In the genomic region with DNA sequence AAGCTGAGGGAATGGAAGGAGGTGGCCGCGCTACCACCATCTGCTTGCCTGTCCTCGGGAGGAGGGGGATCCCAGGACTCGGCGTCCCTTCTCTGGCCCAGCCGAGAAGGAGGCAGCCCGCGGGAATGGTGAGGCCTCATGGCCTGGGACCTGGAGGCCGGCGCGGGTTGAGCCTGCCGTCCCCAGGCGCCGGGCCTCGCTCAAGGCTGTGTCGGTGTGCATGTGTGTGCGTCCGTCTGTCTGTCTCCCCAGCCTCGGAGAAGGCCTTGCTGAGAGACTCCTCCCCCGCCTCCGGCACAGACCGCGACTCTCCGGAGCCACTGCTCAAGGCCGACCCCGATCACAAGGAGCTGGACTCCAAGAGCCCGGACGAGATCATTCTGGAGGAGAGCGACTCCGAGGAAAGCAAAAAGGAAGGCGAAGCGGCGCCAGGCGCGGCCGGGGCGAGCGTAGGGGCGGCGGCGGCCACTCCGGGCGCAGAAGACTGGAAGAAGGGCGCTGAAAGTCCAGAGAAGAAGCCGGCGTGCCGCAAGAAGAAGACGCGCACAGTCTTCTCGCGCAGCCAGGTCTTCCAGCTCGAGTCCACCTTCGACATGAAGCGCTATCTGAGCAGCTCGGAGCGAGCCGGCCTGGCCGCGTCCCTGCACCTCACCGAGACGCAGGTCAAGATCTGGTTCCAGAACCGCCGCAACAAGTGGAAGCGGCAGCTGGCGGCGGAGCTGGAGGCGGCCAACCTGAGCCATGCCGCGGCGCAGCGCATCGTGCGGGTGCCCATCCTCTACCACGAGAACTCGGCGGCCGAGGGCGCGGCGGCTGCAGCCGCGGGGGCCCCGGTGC, we compare ENCODE assay signal across 8 cellular contexts. TPM values are rescaled to one million over a fixed set of nuclear protein-coding genes. Genes with fewer than 3 reads are reported as not detected.
DNase-seq lines count a peak whose midpoint lies in the region; ATAC-seq and TF ChIP-seq lines count a peak whose summit lies in the region.

No MANE protein-coding gene starts in this region.

- H3K9me3 ChIP-seq in CD4-positive, alpha-beta memory T cell (ENCODE audit: control insufficient read depth in 1 of 2, low read length in 2 of 2), result no peaks in the 10 kb centered on the region
- H3K9me3 ChIP-seq in HEK293 (ENCODE audit: control insufficient read depth, insufficient read depth, low read depth, low read length) (no peaks in the 10 kb centered on the region), adipocyte (ENCODE audit: control insufficient read depth, low read length) (no peaks in the 10 kb centered on the region)
- no peaks in the 10 kb centered on the region for H3K9me3 ChIP-seq in naive thymus-derived CD4-positive, alpha-beta T cell (ENCODE audit: control insufficient read depth in 2 of 3, low read length in 3 of 3)

- peaks cover 71% of the 10 kb centered on the region for H3K27me3 ChIP-seq in CD4-positive, alpha-beta memory T cell (ENCODE audit: insufficient read depth, low read length)
- peaks cover 81% of the 10 kb centered on the region for H3K27me3 ChIP-seq in adipocyte (replicated peaks; ENCODE audit: control insufficient read depth, insufficient read depth, low read length)
- H3K27me3 ChIP-seq in naive thymus-derived CD4-positive, alpha-beta T cell (ENCODE audit: control insufficient read depth in 2 of 2, insufficient read depth in 2 of 2, low read length in 2 of 2), result peaks cover 41 to 60% of the 10 kb centered on the region in 2 donors

- H3K27ac Mint-ChIP-seq in CD4-positive, alpha-beta memory T cell, result peak overlapping the region in 3 of 7 donors; percentile 37 to 88 (median 77)
- peak overlapping the region in 2 of 9 donors; percentile 69 to 92 for H3K27ac Mint-ChIP-seq in naive thymus-derived CD4-positive, alpha-beta T cell

- H3K4me3 Mint-ChIP-seq in CD4-positive, alpha-beta memory T cell, result peak overlapping the region; percentile 72 to 92 (median 85)
- peak overlapping the region; percentile 73 to 90 (median 83) for H3K4me3 Mint-ChIP-seq in naive thymus-derived CD4-positive, alpha-beta T cell

- H3K9me3 Mint-ChIP-seq in CD4-positive, alpha-beta memory T cell, result peaks cover 0 to 14% (median 0%) of the 10 kb centered on the region in 8 donors
- peaks cover 0 to 3% (median 0%) of the 10 kb centered on the region in 11 donors for H3K9me3 Mint-ChIP-seq in naive thymus-derived CD4-positive, alpha-beta T cell

- peaks cover 27 to 81% (median 50%) of the 10 kb centered on the region in 4 donors for H3K4me1 Mint-ChIP-seq in CD4-positive, alpha-beta memory T cell
- peaks cover 15 to 68% (median 54%) of the 10 kb centered on the region in 7 donors for H3K4me1 Mint-ChIP-seq in naive thymus-derived CD4-positive, alpha-beta T cell

- peak in 3 of 5 donors; percentile 33 to 38 (median 36) for DNase-seq in CD4-positive, alpha-beta memory T cell
- DNase-seq in adipocyte (ENCODE audit: low read depth) (peak; percentile 35), NCI-H1694 treated with DMSO at 0.1 percent for 48 hours (lab: John Stamatoyannopoulos, UW) (no peak)
- peak in 3 of 9 donors; percentile 16 to 43 (median 34) for DNase-seq in naive thymus-derived CD4-positive, alpha-beta T cell

- POLR2A ChIA-PET in CD4-positive, alpha-beta memory T cell (lab: Charles Lee; ENCODE audit: partially characterized antibody), result no interaction called here
- POLR2A ChIA-PET in HEK293 (lab: Yijun Ruan, JAX), result no interaction called here
- POLR2A ChIA-PET in naive thymus-derived CD4-positive, alpha-beta T cell (lab: Charles Lee), result no interaction called here

- ATAC-seq in naive thymus-derived CD4-positive, alpha-beta T cell, result no peak
- ATAC-seq in GM21447 (IDR thresholded peaks at IDR 0.05; ENCODE audit: unreplicated experiment) (no peak), HG03135 (IDR thresholded peaks at IDR 0.05; ENCODE audit: unreplicated experiment) (no peak), HG03432 (IDR thresholded peaks at IDR 0.05; ENCODE audit: unreplicated experiment) (no peak)

- peaks cover 0 to 3% of the 10 kb centered on the region in 2 donors for H3K36me3 Mint-ChIP-seq in CD4-positive, alpha-beta memory T cell
- H3K36me3 Mint-ChIP-seq in naive thymus-derived CD4-positive, alpha-beta T cell, result peaks cover 0 to 4% (median 0%) of the 10 kb centered on the region in 5 donors

- TF ChIP-seq CTCF in HEK293 (tag by site-specific recombination; IDR thresholded peaks at IDR 0.05), result no peak

- H3K4me3 ChIP-seq in CD4-positive, alpha-beta memory T cell (ENCODE audit: low read length in 2 of 2), result peak overlapping the region in 1 of 2 donors; percentile 45
- H3K4me3 ChIP-seq in HEK293 (ENCODE audit: low read depth, low read length) (peak overlapping the region; percentile 51), adipocyte (ENCODE audit: low read length) (peak overlapping the region; percentile 23)
- H3K4me3 ChIP-seq in naive thymus-derived CD4-positive, alpha-beta T cell (ENCODE audit: low read length), result no peak overlapping the region

- no peaks in the 10 kb centered on the region for H3K36me3 ChIP-seq in CD4-positive, alpha-beta memory T cell (ENCODE audit: insufficient read depth, low read length)
- no peaks in the 10 kb centered on the region for H3K36me3 ChIP-seq in HEK293 (ENCODE audit: control insufficient read depth in 2 of 2, insufficient read depth in 1 of 2, low read length in 2 of 2)
- no peaks in the 10 kb centered on the region for H3K36me3 ChIP-seq in adipocyte (ENCODE audit: control insufficient read depth, insufficient read depth, low read length, severe bottlenecking)
- H3K36me3 ChIP-seq in naive thymus-derived CD4-positive, alpha-beta T cell (ENCODE audit: control insufficient read depth in 2 of 3, insufficient read depth in 3 of 3, low read length in 3 of 3), result no peaks in the 10 kb centered on the region

- H3K27ac ChIP-seq in CD4-positive, alpha-beta memory T cell (ENCODE audit: low read depth, low read length), result no peak overlapping the region
- H3K27ac ChIP-seq in HEK293 (ENCODE audit: extremely low read depth, low read depth, low read length), result no peak overlapping the region
- peak overlapping the region; percentile 8 for H3K27ac ChIP-seq in naive thymus-derived CD4-positive, alpha-beta T cell (ENCODE audit: low read depth, low read length)

- intact Hi-C loops in CD4-positive, alpha-beta memory T cell (cut with micrococcal nuclease), result loop anchor here (2.0 to 10.0 kb wide), 2 partner anchors 18 to 572 kb away; a partner anchor contains a TSS
- intact Hi-C loops in naive thymus-derived CD4-positive, alpha-beta T cell (cut with micrococcal nuclease), result loop anchor here in 1 of 2 donors (1.0 to 10.0 kb wide), 2 partner anchors 11 to 138 kb away; a partner anchor contains a TSS

- no peak overlapping the region for H3K9ac ChIP-seq in adipocyte (ENCODE audit: low read length)

- CTCF ChIA-PET in CD4-positive, alpha-beta memory T cell (lab: Charles Lee; ENCODE audit: partially characterized antibody), result no interaction called here
- CTCF ChIA-PET in HEK293 (lab: Yijun Ruan, JAX), result interaction anchor here (0.6 kb wide), 1 partner anchor 157 kb away, joined by 3 read pairs; no protein-coding TSS in a partner anchor
- CTCF ChIA-PET in naive thymus-derived CD4-positive, alpha-beta T cell (lab: Charles Lee), result no interaction called here

- peaks cover 62 to 71% of the 10 kb centered on the region in 2 donors for H3K27me3 Mint-ChIP-seq in CD4-positive, alpha-beta memory T cell
- peaks cover 75 to 85% (median 75%) of the 10 kb centered on the region in 5 donors for H3K27me3 Mint-ChIP-seq in naive thymus-derived CD4-positive, alpha-beta T cell

- peaks cover 70% of the 10 kb centered on the region for H3K4me1 ChIP-seq in CD4-positive, alpha-beta memory T cell (ENCODE audit: insufficient read depth, low read length)
- H3K4me1 ChIP-seq in HEK293 (ENCODE audit: control insufficient read depth, insufficient read depth, low read length), result no peaks in the 10 kb centered on the region
- peaks cover 10% of the 10 kb centered on the region for H3K4me1 ChIP-seq in adipocyte (ENCODE audit: control insufficient read depth, insufficient read depth, low read length)
- peaks cover 23 to 54% of the 10 kb centered on the region in 2 donors for H3K4me1 ChIP-seq in naive thymus-derived CD4-positive, alpha-beta T cell (ENCODE audit: control insufficient read depth in 2 of 2, insufficient read depth in 2 of 2, low read length in 2 of 2)

TF ChIP-seq in HEK293, 187 proteins besides CTCF, POLR2A, EP300 and RAD21:
- TF ChIP-seq ZNF621 (tag by site-specific recombination; IDR thresholded peaks at IDR 0.05) (no peak), ZNF202 (tag by site-specific recombination; IDR thresholded peaks at IDR 0.05; ENCODE audit: borderline replicate concordance) (0 out of 2 replicates have a peak, but pooled peaks have one; percentile 9)
TF ChIP-seq in HEK293: peak in this region for 1.

RNA-seq across cellular contexts. Expression of a gene that starts 1.3 kb away (rescaled TPM):
- not detected for total RNA-seq in CD4-positive, alpha-beta memory T cell
- not detected for polyA plus RNA-seq in CD4-positive, alpha-beta memory T cell
- total RNA-seq in naive thymus-derived CD4-positive, alpha-beta T cell, result not detected
- not detected for polyA plus RNA-seq in naive thymus-derived CD4-positive, alpha-beta T cell

RNA-seq across cellular contexts. Expression of a gene that starts 10.9 kb away (rescaled TPM):
- not detected for total RNA-seq in CD4-positive, alpha-beta memory T cell
- not detected for polyA plus RNA-seq in CD4-positive, alpha-beta memory T cell
- total RNA-seq in naive thymus-derived CD4-positive, alpha-beta T cell, result not detected
- polyA plus RNA-seq in naive thymus-derived CD4-positive, alpha-beta T cell, result under 1 TPM; 0.14 to 0.24 TPM

RNA-seq across cellular contexts. Expression of a gene that starts 17.2 kb away (rescaled TPM):
- 100 to 1,000 TPM; 162 to 169 TPM for total RNA-seq in CD4-positive, alpha-beta memory T cell
- polyA plus RNA-seq in CD4-positive, alpha-beta memory T cell, result 100 to 1,000 TPM; 226 to 371 TPM
- total RNA-seq in naive thymus-derived CD4-positive, alpha-beta T cell, result 100 to 1,000 TPM in 3 of 5 experiments, 10 to 100 TPM in 2; 91.4 to 195 (median 171) TPM
- 100 to 1,000 TPM; 230 to 255 TPM for polyA plus RNA-seq in naive thymus-derived CD4-positive, alpha-beta T cell
